8 cellular contexts compared by ENCODE assay signal in the genomic region with DNA sequence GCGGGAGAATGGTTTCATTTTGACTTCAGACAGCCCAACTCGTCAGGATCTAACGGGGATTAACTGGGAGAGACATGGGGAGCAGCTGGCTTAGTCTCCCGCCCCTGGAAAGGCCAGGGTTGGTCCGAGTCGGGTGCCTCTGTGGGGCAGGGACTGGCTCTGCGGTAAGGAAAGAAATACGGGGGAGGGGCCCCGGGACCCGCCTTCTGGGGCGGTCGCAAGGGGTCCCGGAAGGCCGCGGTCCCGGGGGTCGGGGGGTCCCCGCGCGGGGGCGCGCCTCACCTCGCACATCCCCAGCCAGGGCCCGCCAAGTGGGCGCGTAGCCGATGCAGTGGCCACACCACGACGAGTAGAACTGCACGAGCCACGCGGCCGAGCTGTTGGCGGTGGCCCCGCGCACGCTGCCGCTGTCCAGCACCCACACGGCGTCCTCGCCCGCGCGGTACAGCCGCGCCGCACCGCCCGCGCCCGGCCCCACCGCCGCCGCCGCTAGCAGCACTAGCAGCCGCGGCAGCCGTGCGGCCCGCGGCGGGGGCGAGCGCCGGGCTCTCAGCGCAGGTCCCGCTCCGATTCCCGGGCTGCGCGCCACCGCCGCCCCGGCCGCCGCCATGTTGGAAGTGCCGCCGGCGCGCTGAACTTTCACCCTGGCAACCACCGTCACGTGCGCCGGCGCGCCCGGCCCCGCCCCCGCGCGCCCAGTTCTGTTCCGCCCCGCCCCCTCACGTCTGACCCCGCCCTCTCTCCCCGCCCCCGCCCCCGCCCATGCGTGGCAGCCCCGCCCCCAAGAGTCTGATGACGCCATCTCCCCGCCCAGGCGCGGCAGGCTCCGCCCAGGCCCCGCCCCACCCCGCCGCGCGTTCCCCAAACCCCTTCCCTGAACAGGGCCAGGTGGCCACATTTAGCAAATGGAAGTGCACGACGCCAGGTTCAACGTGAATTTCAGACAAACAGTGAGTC. TPM values are rescaled to one million over a fixed set of nuclear protein-coding genes. Genes with fewer than 3 reads are reported as not detected.
DNase-seq lines count a peak whose midpoint lies in the region; ATAC-seq and TF ChIP-seq lines count a peak whose summit lies in the region.

A gene with protein sequence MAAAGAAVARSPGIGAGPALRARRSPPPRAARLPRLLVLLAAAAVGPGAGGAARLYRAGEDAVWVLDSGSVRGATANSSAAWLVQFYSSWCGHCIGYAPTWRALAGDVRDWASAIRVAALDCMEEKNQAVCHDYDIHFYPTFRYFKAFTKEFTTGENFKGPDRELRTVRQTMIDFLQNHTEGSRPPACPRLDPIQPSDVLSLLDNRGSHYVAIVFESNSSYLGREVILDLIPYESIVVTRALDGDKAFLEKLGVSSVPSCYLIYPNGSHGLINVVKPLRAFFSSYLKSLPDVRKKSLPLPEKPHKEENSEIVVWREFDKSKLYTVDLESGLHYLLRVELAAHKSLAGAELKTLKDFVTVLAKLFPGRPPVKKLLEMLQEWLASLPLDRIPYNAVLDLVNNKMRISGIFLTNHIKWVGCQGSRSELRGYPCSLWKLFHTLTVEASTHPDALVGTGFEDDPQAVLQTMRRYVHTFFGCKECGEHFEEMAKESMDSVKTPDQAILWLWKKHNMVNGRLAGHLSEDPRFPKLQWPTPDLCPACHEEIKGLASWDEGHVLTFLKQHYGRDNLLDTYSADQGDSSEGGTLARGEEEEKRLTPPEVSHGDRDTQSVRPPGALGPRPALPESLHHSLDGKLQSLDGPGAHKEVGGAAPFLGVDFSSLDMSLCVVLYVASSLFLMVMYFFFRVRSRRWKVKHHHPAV (minus strand): TSS at position 619 of the 957 bp plus-strand sequence. CDS start 9 bp downstream, at position 610.

- TF ChIP-seq CTCF in dorsolateral prefrontal cortex (IDR thresholded peaks at IDR 0.05 in 54 of 56, conservative IDR thresholded peaks at IDR 0.05 in 2 of 56; ENCODE audit: low read depth in 1 of 56, partially characterized antibody in 56 of 56) (peak in 4 of 56 donors; percentile 12 to 21 (median 18)), lower leg skin (IDR thresholded peaks at IDR 0.05) (no peak)

- peak within 1 kb of the TSS; percentile 92 for H3K27ac Mint-ChIP-seq in activated CD4-positive, alpha-beta memory T cell treated with anti-CD3 and anti-CD28 coated beads for 36 hours

- no peak for TF ChIP-seq POLR2A in lower leg skin (IDR thresholded peaks at IDR 0.05)

- ATAC-seq in HG03280 (IDR thresholded peaks at IDR 0.05; ENCODE audit: unreplicated experiment) = peak; percentile 69

- no peaks in the 10 kb centered on the region for H3K27me3 Mint-ChIP-seq in activated CD4-positive, alpha-beta memory T cell treated with anti-CD3 and anti-CD28 coated beads for 36 hours

- no peaks in the 10 kb centered on the region for H3K36me3 Mint-ChIP-seq in activated CD4-positive, alpha-beta memory T cell treated with anti-CD3 and anti-CD28 coated beads for 36 hours

- CTCF ChIA-PET in activated CD4-positive, alpha-beta memory T cell treated with anti-CD3 and anti-CD28 coated beads for 36 hours (lab: Charles Lee) = interaction anchor here (0.7 to 1.3 kb wide), 2 partner anchors 10 to 21 kb away, joined by 3 to 6 read pairs; no protein-coding TSS in a partner anchor

- no peaks in the 10 kb centered on the region for H3K27me3 ChIP-seq in dorsolateral prefrontal cortex

- intact Hi-C loops in activated CD4-positive, alpha-beta memory T cell treated with anti-CD3 and anti-CD28 coated beads for 36 hours (cut with micrococcal nuclease) = loop anchor here (1.0 to 10.0 kb wide), 6 partner anchors 22 to 1359 kb away; partner anchors contain the start of genes ARRDC1, CAMSAP1, NOTCH1 and UBAC1
- intact Hi-C loops in dorsolateral prefrontal cortex (cut with DNase I) (loop anchor here (5.0 to 10.0 kb wide), 3 partner anchors 159 to 283 kb away; partner anchors contain the start of genes ENTR1 (in 1 of the 2), PMPCA (in 1 of the 2), SNAPC4 (in 1 of the 2) and UBAC1 (in 1 of the 2)), lower leg skin (cut with DNase I; ENCODE audit: low total_unique reads) (no loop called here)

- H3K9me3 Mint-ChIP-seq in activated CD4-positive, alpha-beta memory T cell treated with anti-CD3 and anti-CD28 coated beads for 36 hours = no peaks in the 10 kb centered on the region

- H3K4me3 Mint-ChIP-seq in activated CD4-positive, alpha-beta memory T cell treated with anti-CD3 and anti-CD28 coated beads for 36 hours = peak within 1 kb of the TSS; percentile 89

- 0% methylated on average over 14 to 58 of the region's 113 CpGs for WGBS in lower leg skin, 2 donors

- H3K4me1 Mint-ChIP-seq in activated CD4-positive, alpha-beta memory T cell treated with anti-CD3 and anti-CD28 coated beads for 36 hours (ENCODE audit: low read depth) = peaks cover 35% of the 10 kb centered on the region

- H3K4me3 ChIP-seq in dorsolateral prefrontal cortex (peak within 1 kb of the TSS; percentile 50 to 89 (median 77)), lower leg skin (ENCODE audit: low read depth, poor library complexity, severe bottlenecking) (peak within 1 kb of the TSS; percentile 35)

- peak; percentile 65 to 78 for DNase-seq in NCI-H2081 (lab: John Stamatoyannopoulos, UW)
- no peak for DNase-seq in NCI-H2081 treated with DMSO at 0.1 percent for 48 hours (lab: John Stamatoyannopoulos, UW)
- peak; percentile 93 for DNase-seq in NCI-H774 (lab: John Stamatoyannopoulos, UW)
- peak; percentile 89 for DNase-seq in activated CD4-positive, alpha-beta memory T cell treated with anti-CD3 and anti-CD28 coated beads for 36 hours
- peak; percentile 70 to 89 (median 82) for DNase-seq in dorsolateral prefrontal cortex
- DNase-seq in lower leg skin (ENCODE audit: low spot score in 2 of 2) = peak; percentile 60 to 96
- DNase-seq in stimulated activated CD4-positive, alpha-beta T cell treated with anti-CD3 and anti-CD28 coated beads, Interleukin-4, amount 100 ng/mL, for 24 hours = peak; percentile 85

- H3K27ac ChIP-seq in dorsolateral prefrontal cortex = peak within 1 kb of the TSS in 30 of 59 donors; percentile 8 to 71 (median 52)

- POLR2A ChIA-PET in activated CD4-positive, alpha-beta memory T cell treated with anti-CD3 and anti-CD28 coated beads for 36 hours (lab: Charles Lee) = no interaction called here

RNA-seq across cellular contexts. Expression of the gene that starts here (rescaled TPM):
- 10 to 100 TPM; 19.0 to 19.4 TPM for total RNA-seq in activated CD4-positive, alpha-beta memory T cell treated with anti-CD3 and anti-CD28 coated beads for 36 hours
- total RNA-seq in dorsolateral prefrontal cortex (10 to 100 TPM in 119 of 120 experiments, 1 to 10 TPM in 1; 9.6 to 20.4 (median 14.1) TPM), lower leg skin (10 to 100 TPM in 2 of 4 donors, 1 to 10 TPM in 2; 8.7 to 13.0 (median 11.1) TPM)
